8 cellular contexts compared by ENCODE assay signal in the genomic region with DNA sequence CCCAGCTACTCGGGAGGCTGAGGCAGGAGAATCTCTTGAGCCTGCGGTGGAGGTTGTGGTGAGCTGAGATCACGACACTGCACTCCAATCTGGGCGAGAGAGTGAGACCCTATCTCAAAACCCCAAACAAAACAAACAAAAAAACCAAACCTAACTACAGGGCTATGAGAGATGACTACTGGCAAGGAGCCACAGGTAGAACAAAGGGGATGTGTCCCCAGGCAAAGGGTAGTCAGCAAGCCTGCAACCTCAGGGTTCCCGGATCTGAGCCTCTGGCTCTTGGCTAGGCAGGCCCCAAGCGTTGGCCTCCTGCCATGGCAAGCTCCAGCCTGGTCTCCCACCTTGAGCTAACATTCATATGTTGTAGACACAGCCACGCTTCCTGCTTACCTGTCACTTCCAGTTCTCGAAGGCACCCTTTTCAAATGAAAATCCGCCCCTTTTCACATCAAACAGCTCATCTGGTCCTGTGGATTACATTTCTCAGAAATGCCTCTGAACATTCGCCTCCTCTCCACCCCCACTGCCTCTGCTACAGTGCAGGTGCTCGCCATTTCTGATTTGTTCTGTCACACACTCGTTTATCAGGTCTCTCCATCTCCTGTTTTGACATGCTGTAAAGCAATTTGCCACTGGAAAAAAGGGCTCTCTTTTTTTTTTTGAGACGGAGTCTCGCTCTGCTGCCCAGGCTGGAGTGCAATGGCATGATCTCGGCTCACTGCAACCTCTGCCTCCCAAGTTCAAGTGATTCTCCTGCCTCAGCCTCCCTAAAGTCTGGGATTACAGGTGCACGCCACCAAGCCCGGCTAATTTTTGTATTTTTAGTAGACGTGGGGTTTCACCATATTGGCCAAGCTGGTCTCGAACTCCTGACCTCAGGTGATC. TPM values are rescaled to one million over a fixed set of nuclear protein-coding genes. Genes with fewer than 3 reads are reported as not detected.
DNase-seq lines count a peak whose midpoint lies in the region; ATAC-seq, FAIRE-seq and TF ChIP-seq lines count a peak whose summit lies in the region.

No MANE protein-coding gene starts in this region.

- peaks cover 6% of the 10 kb centered on the region for H3K36me3 Mint-ChIP-seq in activated naive CD4-positive, alpha-beta T cell treated with anti-CD3 and anti-CD28 coated beads for 36 hours (ENCODE audit: low read depth)
- peaks cover 6% of the 10 kb centered on the region for H3K36me3 Mint-ChIP-seq in natural killer cell treated with Interleukin-12 subunit alpha and Interleukin-12 subunit beta and Interleukin-15 and Interleukin-18, amount 100 ng/mL, for 72 hours

- ATAC-seq in DND-41 (ENCODE audit: insufficient read depth, low read depth) (peak; percentile 93), HG03097 (IDR thresholded peaks at IDR 0.05; ENCODE audit: low FRiP score, unreplicated experiment) (no peak)
- ATAC-seq in natural killer cell treated with Interleukin-12 subunit alpha and Interleukin-12 subunit beta and Interleukin-15 and Interleukin-18, amount 100 ng/mL, for 72 hours, result peak; percentile 43 to 67

- H3K79me2 ChIP-seq in DND-41 (ENCODE audit: insufficient read depth, low read length), result no peaks in the 10 kb centered on the region

- no peak for TF ChIP-seq POLR2A in erythroblast (IDR thresholded peaks at IDR 0.05; ENCODE audit: low read length)

- no peaks in the 10 kb centered on the region for H3K27me3 ChIP-seq in DND-41 (ENCODE audit: insufficient read depth, low read length, poor library complexity)

- H4K20me1 ChIP-seq in DND-41 (ENCODE audit: insufficient read depth, low read length), result no peaks in the 10 kb centered on the region

- FAIRE-seq in urothelium cell line (lab: Jason Lieb, UNC), result no peak

- TF ChIP-seq CTCF in DND-41 (IDR thresholded peaks at IDR 0.05; ENCODE audit: borderline replicate concordance, extremely low read depth, low read length, poor library complexity, severe bottlenecking), result peak; percentile 31

- no peaks in the 10 kb centered on the region for H3K27me3 Mint-ChIP-seq in activated naive CD4-positive, alpha-beta T cell treated with anti-CD3 and anti-CD28 coated beads for 36 hours (ENCODE audit: low read depth)
- no peaks in the 10 kb centered on the region for H3K27me3 Mint-ChIP-seq in natural killer cell treated with Interleukin-12 subunit alpha and Interleukin-12 subunit beta and Interleukin-15 and Interleukin-18, amount 100 ng/mL, for 72 hours

- no peaks in the 10 kb centered on the region for H3K9me3 ChIP-seq in DND-41 (ENCODE audit: insufficient read depth, low read length, severe bottlenecking)

- H3K9ac ChIP-seq in DND-41 (ENCODE audit: low read depth, low read length), result peak overlapping the region; percentile 21; the same call in 1 of the 2 replicates

- no peaks in the 10 kb centered on the region for H3K9me3 Mint-ChIP-seq in activated naive CD4-positive, alpha-beta T cell treated with anti-CD3 and anti-CD28 coated beads for 36 hours
- no peaks in the 10 kb centered on the region for H3K9me3 Mint-ChIP-seq in natural killer cell treated with Interleukin-12 subunit alpha and Interleukin-12 subunit beta and Interleukin-15 and Interleukin-18, amount 100 ng/mL, for 72 hours

- DNase-seq in DND-41, result peak; percentile 90
- DNase-seq in RPMI8226, result peak; percentile 76
- DNase-seq in activated naive CD4-positive, alpha-beta T cell treated with anti-CD3 and anti-CD28 coated beads for 36 hours, result peak; percentile 95
- no peak for DNase-seq in natural killer cell treated with Interleukin-12 subunit alpha and Interleukin-12 subunit beta and Interleukin-15 and Interleukin-18, amount 100 ng/mL, for 72 hours (ENCODE audit: low spot score)
- DNase-seq in urothelium cell line (ENCODE audit: low spot score), result peak; percentile 91
- no peak for DNase-seq in erythroblast (lab: John Stamatoyannopoulos, UW)
- no peak for DNase-seq in inferior parietal cortex (ENCODE audit: extremely low spot score)

- H2AFZ ChIP-seq in DND-41 (ENCODE audit: low read depth, low read length), result peak overlapping the region; percentile 28

- peak overlapping the region in 1 of 2 experiments; percentile 36; a peak in 2 of 4 replicates for H3K4me3 ChIP-seq in DND-41 (ENCODE audit: low read depth in 1 of 2, low read length in 2 of 2)

- CTCF ChIA-PET in activated naive CD4-positive, alpha-beta T cell treated with anti-CD3 and anti-CD28 coated beads for 36 hours (lab: Charles Lee), result interaction anchor here (0.6 to 1.8 kb wide), 9 partner anchors 11 to 176 kb away, joined by 3 to 9 read pairs (median 4); no protein-coding TSS in a partner anchor

- peak overlapping the region; percentile 55 for H3K4me2 ChIP-seq in DND-41 (ENCODE audit: insufficient read depth, low read length)

- intact Hi-C loops in activated naive CD4-positive, alpha-beta T cell treated with anti-CD3 and anti-CD28 coated beads for 36 hours (cut with micrococcal nuclease), result loop anchor here (1.0 kb wide), 5 partner anchors 13 to 184 kb away; a partner anchor contains a TSS

- peaks cover 52% of the 10 kb centered on the region for H3K4me1 Mint-ChIP-seq in activated naive CD4-positive, alpha-beta T cell treated with anti-CD3 and anti-CD28 coated beads for 36 hours (ENCODE audit: low read depth)
- H3K4me1 Mint-ChIP-seq in natural killer cell treated with Interleukin-12 subunit alpha and Interleukin-12 subunit beta and Interleukin-15 and Interleukin-18, amount 100 ng/mL, for 72 hours (ENCODE audit: low read depth in 2 of 2), result peaks cover 16 to 28% of the 10 kb centered on the region in 2 donors

- H3K27ac ChIP-seq in DND-41 (ENCODE audit: low read length), result peak overlapping the region; percentile 72

- no peaks in the 10 kb centered on the region for H3K36me3 ChIP-seq in DND-41 (ENCODE audit: insufficient read depth, low read length)

- peaks cover 24% of the 10 kb centered on the region for H3K4me1 ChIP-seq in DND-41 (ENCODE audit: insufficient read depth, low read length)

- peak overlapping the region; percentile 85 for H3K27ac Mint-ChIP-seq in activated naive CD4-positive, alpha-beta T cell treated with anti-CD3 and anti-CD28 coated beads for 36 hours
- H3K27ac Mint-ChIP-seq in natural killer cell treated with Interleukin-12 subunit alpha and Interleukin-12 subunit beta and Interleukin-15 and Interleukin-18, amount 100 ng/mL, for 72 hours, result peak overlapping the region in 1 of 2 donors; percentile 46

- peak overlapping the region; percentile 50 for H3K4me3 Mint-ChIP-seq in activated naive CD4-positive, alpha-beta T cell treated with anti-CD3 and anti-CD28 coated beads for 36 hours
- H3K4me3 Mint-ChIP-seq in natural killer cell treated with Interleukin-12 subunit alpha and Interleukin-12 subunit beta and Interleukin-15 and Interleukin-18, amount 100 ng/mL, for 72 hours, result no peak overlapping the region

RNA-seq across cellular contexts. Expression of a gene that starts 13.1 kb away (rescaled TPM):
- 100 to 1,000 TPM; 516 to 536 TPM for total RNA-seq in activated naive CD4-positive, alpha-beta T cell treated with anti-CD3 and anti-CD28 coated beads for 36 hours
- 100 to 1,000 TPM; 466 to 661 TPM for total RNA-seq in natural killer cell treated with Interleukin-12 subunit alpha and Interleukin-12 subunit beta and Interleukin-15 and Interleukin-18, amount 100 ng/mL, for 72 hours

Comparison
In these comparisons a context has a peak if more than half of its experiments do, and no peak if none do; other contexts are left out.
1. DNase-seq: peak in DND-41 (single experiment), RPMI8226 (single experiment), activated naive CD4-positive, alpha-beta T cell treated with anti-CD3 and anti-CD28 coated beads for 36 hours (single experiment) and urothelium cell line (single experiment); none in natural killer cell treated with Interleukin-12 subunit alpha and Interleukin-12 subunit beta and Interleukin-15 and Interleukin-18, amount 100 ng/mL, for 72 hours (single experiment), erythroblast (0 of 2) and inferior parietal cortex (single experiment).